8 cellular contexts compared by ENCODE assay signal in the genomic region with DNA sequence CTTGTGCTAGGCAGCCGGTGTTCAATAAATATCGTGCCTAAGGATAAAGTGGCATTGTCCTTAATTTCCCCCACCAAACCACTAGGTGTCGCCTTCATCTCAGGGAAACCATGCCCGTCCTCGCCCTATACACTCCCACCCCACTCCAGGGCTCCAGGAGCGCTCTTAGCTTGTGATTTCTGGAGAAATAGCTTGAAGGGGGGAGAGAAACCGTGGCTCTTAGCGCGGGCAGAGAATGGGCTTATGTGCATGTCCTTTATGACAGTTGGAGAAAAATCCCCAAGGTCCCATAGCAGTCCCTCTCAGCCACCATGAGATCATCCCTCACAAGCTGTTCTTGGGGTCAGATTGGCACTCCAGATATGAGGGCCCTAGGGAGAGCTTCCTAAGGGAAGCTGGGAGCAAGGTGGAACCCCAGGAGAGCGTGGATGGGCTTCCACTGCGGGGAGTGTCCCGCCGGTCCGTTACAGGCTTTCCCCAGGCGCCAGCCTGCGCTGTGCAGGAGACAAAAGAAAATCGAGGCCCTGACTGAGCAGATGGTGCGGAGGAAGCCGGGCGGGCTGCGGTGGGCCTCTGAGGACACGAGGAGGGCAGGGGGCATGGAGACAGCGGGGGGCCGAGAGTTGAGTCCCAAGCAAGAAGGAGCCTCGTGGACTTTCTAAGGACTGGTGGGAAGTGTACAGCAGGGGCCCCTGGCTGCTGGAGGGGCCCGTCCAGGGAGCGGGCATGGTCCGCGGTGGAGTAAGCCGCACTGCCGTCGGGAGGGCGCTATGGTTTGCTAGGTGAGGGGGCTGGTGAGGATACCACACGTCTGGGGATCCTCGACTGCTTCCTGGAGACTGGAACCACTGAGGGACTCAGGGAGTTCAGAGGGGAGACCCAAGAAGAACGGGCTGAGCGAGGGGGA. TPM values are rescaled to one million over a fixed set of nuclear protein-coding genes. Genes with fewer than 3 reads are reported as not detected.
DNase-seq lines count a peak whose midpoint lies in the region; TF ChIP-seq lines count a peak whose summit lies in the region.

No MANE protein-coding gene starts in this region.

- H3K9me3 Mint-ChIP-seq in dendritic cell treated with granulocyte-macrophage colony-stimulating factor and Interleukin-4, amounts not matched to agents 40 ng/mL and 50 ng/mL, for 4 days: no peaks in the 10 kb centered on the region

- H3K36me3 ChIP-seq in BE2C: no peaks in the 10 kb centered on the region

- peak; percentile 94 for TF ChIP-seq CTCF in BE2C (IDR thresholded peaks at IDR 0.05; ENCODE audit: low read depth, low read length)

- peaks cover 25% of the 10 kb centered on the region for H3K27me3 Mint-ChIP-seq in dendritic cell treated with granulocyte-macrophage colony-stimulating factor and Interleukin-4, amounts not matched to agents 40 ng/mL and 50 ng/mL, for 4 days

- H3K27ac Mint-ChIP-seq in dendritic cell treated with granulocyte-macrophage colony-stimulating factor and Interleukin-4, amounts not matched to agents 40 ng/mL and 50 ng/mL, for 4 days: peak overlapping the region; percentile 18

- H3K36me3 Mint-ChIP-seq in dendritic cell treated with granulocyte-macrophage colony-stimulating factor and Interleukin-4, amounts not matched to agents 40 ng/mL and 50 ng/mL, for 4 days (ENCODE audit: low read depth): no peaks in the 10 kb centered on the region

- H3K4me3 ChIP-seq in BE2C (ENCODE audit: low read depth, low read length): peak overlapping the region; percentile 39

- peaks cover 25% of the 10 kb centered on the region for H3K4me1 Mint-ChIP-seq in dendritic cell treated with granulocyte-macrophage colony-stimulating factor and Interleukin-4, amounts not matched to agents 40 ng/mL and 50 ng/mL, for 4 days (ENCODE audit: low read depth)

- DNase-seq in BE2C (peak; percentile 85), HCEC 1CT (peak; percentile 87), NCI-H2227 treated with DMSO at 0.1 percent for 48 hours (lab: John Stamatoyannopoulos, UW) (peak; percentile 69), left kidney (ENCODE audit: low read depth, low spot score) (peak; percentile 94), GF-D8 (lab: John Stamatoyannopoulos, UW) (no peak)
- DNase-seq in activated CD4-positive, alpha-beta T cell treated with anti-CD3 and anti-CD28 coated beads for 4 hours: peak; percentile 49 to 60
- DNase-seq in stimulated activated CD4-positive, alpha-beta T cell treated with anti-CD3 and anti-CD28 coated beads, Interleukin-2, amount 100 ng/mL, for 24 hours: peak; percentile 45 to 60

- peak overlapping the region; percentile 70 for H3K4me3 Mint-ChIP-seq in dendritic cell treated with granulocyte-macrophage colony-stimulating factor and Interleukin-4, amounts not matched to agents 40 ng/mL and 50 ng/mL, for 4 days

- H3K27me3 ChIP-seq in BE2C: no peaks in the 10 kb centered on the region

- intact Hi-C loops in dendritic cell treated with granulocyte-macrophage colony-stimulating factor and Interleukin-4, amounts not matched to agents 40 ng/mL and 50 ng/mL, for 4 days (cut with micrococcal nuclease): loop anchor here (1.0 kb wide), 2 partner anchors 36 to 92 kb away; no protein-coding TSS in a partner anchor

- no peaks in the 10 kb centered on the region for H3K9me3 ChIP-seq in BE2C

- peaks cover 11% of the 10 kb centered on the region for H3K4me1 ChIP-seq in BE2C

RNA-seq across cellular contexts. Expression of a gene that starts 0.8 kb away (rescaled TPM):
- polyA plus RNA-seq in BE2C (2012; ENCODE audit: insufficient read depth, insufficient read length, low read depth): 7.4 TPM

RNA-seq across cellular contexts. Expression of a gene that starts 21.4 kb away (rescaled TPM):
- 1.7 TPM for polyA plus RNA-seq in BE2C (2012; ENCODE audit: insufficient read depth, insufficient read length, low read depth)

RNA-seq across cellular contexts. Expression of a gene that starts 24.2 kb away (rescaled TPM):
- polyA plus RNA-seq in BE2C (2012; ENCODE audit: insufficient read depth, insufficient read length, low read depth): 52.8 TPM

RNA-seq across cellular contexts. Expression of a gene that starts 36.6 kb away (rescaled TPM):
- polyA plus RNA-seq in BE2C (2012; ENCODE audit: insufficient read depth, insufficient read length, low read depth): 2.2 TPM

RNA-seq across cellular contexts. Expression of a gene that starts 37.9 kb away (rescaled TPM):
- not detected for polyA plus RNA-seq in BE2C (2012; ENCODE audit: insufficient read depth, insufficient read length, low read depth)
